In genomic region chr12:6959376-6960290, GRCh38 we compare ENCODE assay signal across 1 cellular context.
TF ChIP-seq lines count a peak whose summit lies in the region.

No MANE protein-coding gene starts in this region.

TF ChIP-seq in GM12878, 131 proteins besides CTCF, POLR2A, EP300 and RAD21 (continued from another document):
- TF ChIP-seq, protein P1, sequence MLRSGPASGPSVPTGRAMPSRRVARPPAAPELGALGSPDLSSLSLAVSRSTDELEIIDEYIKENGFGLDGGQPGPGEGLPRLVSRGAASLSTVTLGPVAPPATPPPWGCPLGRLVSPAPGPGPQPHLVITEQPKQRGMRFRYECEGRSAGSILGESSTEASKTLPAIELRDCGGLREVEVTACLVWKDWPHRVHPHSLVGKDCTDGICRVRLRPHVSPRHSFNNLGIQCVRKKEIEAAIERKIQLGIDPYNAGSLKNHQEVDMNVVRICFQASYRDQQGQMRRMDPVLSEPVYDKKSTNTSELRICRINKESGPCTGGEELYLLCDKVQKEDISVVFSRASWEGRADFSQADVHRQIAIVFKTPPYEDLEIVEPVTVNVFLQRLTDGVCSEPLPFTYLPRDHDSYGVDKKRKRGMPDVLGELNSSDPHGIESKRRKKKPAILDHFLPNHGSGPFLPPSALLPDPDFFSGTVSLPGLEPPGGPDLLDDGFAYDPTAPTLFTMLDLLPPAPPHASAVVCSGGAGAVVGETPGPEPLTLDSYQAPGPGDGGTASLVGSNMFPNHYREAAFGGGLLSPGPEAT (IDR thresholded peaks at IDR 0.05; ENCODE audit: low read depth), result peak; percentile 97
- no peak for TF ChIP-seq SUPT20H (IDR thresholded peaks at IDR 0.05; ENCODE audit: borderline replicate concordance, control insufficient read depth, low read depth, low read length)
- TF ChIP-seq JUND (IDR thresholded peaks at IDR 0.05; ENCODE audit: low read depth, low read length), result no peak
- no peak for TF ChIP-seq IRF4 (IDR thresholded peaks at IDR 0.05; ENCODE audit: low read depth, low read length)
- TF ChIP-seq CREB1 (IDR thresholded peaks at IDR 0.05; ENCODE audit: low read depth), result no peak
- TF ChIP-seq SIX5 (IDR thresholded peaks at IDR 0.05; ENCODE audit: low read depth, low read length, severe bottlenecking), result no peak
- no peak for TF ChIP-seq GABPA (IDR thresholded peaks at IDR 0.05; ENCODE audit: low read depth)
- TF ChIP-seq BCL11A (IDR thresholded peaks at IDR 0.05; ENCODE audit: low read depth, low read length), result no peak
- TF ChIP-seq SREBF2 (IDR thresholded peaks at IDR 0.05; ENCODE audit: low read length), result no peak
- TF ChIP-seq, protein P2, sequence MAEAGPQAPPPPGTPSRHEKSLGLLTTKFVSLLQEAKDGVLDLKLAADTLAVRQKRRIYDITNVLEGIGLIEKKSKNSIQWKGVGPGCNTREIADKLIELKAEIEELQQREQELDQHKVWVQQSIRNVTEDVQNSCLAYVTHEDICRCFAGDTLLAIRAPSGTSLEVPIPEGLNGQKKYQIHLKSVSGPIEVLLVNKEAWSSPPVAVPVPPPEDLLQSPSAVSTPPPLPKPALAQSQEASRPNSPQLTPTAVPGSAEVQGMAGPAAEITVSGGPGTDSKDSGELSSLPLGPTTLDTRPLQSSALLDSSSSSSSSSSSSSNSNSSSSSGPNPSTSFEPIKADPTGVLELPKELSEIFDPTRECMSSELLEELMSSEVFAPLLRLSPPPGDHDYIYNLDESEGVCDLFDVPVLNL (IDR thresholded peaks at IDR 0.05; ENCODE audit: low read depth, low read length), result no peak
- peak; percentile 62; the same call in 1 of the 2 replicates for TF ChIP-seq ZNF217 (IDR thresholded peaks at IDR 0.05)
- no peak for TF ChIP-seq EZH2 (IDR thresholded peaks at IDR 0.05; ENCODE audit: borderline replicate concordance, control insufficient read depth, low read depth, low read length)
- no peak for TF ChIP-seq HDAC2 (IDR thresholded peaks at IDR 0.05)
- TF ChIP-seq IKZF2 (IDR thresholded peaks at IDR 0.05), result peak; percentile 99
- TF ChIP-seq TCF12 (IDR thresholded peaks at IDR 0.05; ENCODE audit: low read depth, low read length), result no peak
- 0 out of 2 replicates have a peak, but pooled peaks have one; percentile 1 for TF ChIP-seq CBFB (IDR thresholded peaks at IDR 0.05; ENCODE audit: low read depth)
- TF ChIP-seq SREBF1 (IDR thresholded peaks at IDR 0.05; ENCODE audit: low read length), result no peak
- no peak; the same call in 1 of the 2 replicates for TF ChIP-seq BACH1 (IDR thresholded peaks at IDR 0.05; ENCODE audit: borderline replicate concordance)
- no peak for TF ChIP-seq KAT2A (conservative IDR thresholded peaks at IDR 0.05; ENCODE audit: control insufficient read depth, low read depth, low read length)
- TF ChIP-seq NBN (IDR thresholded peaks at IDR 0.05), result peak; percentile 78; the same call in 1 of the 2 replicates
- peak; percentile 99 for TF ChIP-seq IKZF1 (conservative IDR thresholded peaks at IDR 0.05)
- TF ChIP-seq CREM (IDR thresholded peaks at IDR 0.05; ENCODE audit: low read depth), result peak; percentile 43; the same call in 1 of the 2 replicates
- TF ChIP-seq, protein P3, sequence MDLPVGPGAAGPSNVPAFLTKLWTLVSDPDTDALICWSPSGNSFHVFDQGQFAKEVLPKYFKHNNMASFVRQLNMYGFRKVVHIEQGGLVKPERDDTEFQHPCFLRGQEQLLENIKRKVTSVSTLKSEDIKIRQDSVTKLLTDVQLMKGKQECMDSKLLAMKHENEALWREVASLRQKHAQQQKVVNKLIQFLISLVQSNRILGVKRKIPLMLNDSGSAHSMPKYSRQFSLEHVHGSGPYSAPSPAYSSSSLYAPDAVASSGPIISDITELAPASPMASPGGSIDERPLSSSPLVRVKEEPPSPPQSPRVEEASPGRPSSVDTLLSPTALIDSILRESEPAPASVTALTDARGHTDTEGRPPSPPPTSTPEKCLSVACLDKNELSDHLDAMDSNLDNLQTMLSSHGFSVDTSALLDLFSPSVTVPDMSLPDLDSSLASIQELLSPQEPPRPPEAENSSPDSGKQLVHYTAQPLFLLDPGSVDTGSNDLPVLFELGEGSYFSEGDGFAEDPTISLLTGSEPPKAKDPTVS (IDR thresholded peaks at IDR 0.05; ENCODE audit: low read depth, low read length), result no peak
- no peak for TF ChIP-seq NR2C2 (IDR thresholded peaks at IDR 0.05; ENCODE audit: borderline replicate concordance, control insufficient read depth, insufficient read length, low read depth)
- TF ChIP-seq USF2 (IDR thresholded peaks at IDR 0.05; ENCODE audit: borderline replicate concordance, low read depth, low read length), result no peak
- TF ChIP-seq NFYA (IDR thresholded peaks at IDR 0.05; ENCODE audit: borderline replicate concordance, low read depth, low read length), result no peak
- TF ChIP-seq ZNF274 (IDR thresholded peaks at IDR 0.05; ENCODE audit: insufficient read depth, insufficient read length), result no peak
- no peak for TF ChIP-seq FOXK2 (IDR thresholded peaks at IDR 0.05)
